1 cellular context compared by ENCODE assay signal in the genomic region with DNA sequence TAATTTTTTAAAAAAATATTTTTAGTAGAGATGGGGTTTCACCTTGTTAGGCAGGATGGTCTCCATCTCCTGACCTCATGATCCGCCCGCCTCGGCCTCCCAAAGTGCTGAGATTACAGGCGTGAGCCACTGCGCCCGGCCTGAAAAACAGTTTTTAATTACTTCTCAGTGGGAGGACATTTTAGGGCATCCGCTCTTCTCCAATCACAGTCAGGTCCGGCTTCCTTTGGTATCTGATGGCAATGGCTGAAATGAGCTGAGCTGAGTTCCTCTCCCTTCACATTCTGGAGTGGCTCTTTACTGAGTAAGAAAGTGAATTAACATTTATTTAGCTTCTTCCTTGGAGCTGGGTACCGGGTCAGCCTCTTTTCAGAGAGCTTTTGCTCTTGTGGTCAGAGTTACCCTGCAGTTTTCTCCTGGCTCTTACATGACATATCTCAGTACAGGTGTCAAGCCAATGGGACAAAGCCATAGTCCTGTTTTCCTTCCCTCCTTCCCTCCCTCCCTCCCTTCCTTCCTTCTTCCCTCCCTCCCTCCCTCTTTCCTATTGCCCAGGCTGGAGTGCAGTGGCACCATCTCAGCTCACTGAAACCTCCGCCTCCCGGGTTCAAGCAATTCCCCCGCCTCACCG.
TF ChIP-seq lines count a peak whose summit lies in the region.

No MANE protein-coding gene starts in this region.

TF ChIP-seq in GM23338, 12 proteins besides CTCF, POLR2A, EP300 and RAD21 (continued from another document):
- TF ChIP-seq, protein P1, sequence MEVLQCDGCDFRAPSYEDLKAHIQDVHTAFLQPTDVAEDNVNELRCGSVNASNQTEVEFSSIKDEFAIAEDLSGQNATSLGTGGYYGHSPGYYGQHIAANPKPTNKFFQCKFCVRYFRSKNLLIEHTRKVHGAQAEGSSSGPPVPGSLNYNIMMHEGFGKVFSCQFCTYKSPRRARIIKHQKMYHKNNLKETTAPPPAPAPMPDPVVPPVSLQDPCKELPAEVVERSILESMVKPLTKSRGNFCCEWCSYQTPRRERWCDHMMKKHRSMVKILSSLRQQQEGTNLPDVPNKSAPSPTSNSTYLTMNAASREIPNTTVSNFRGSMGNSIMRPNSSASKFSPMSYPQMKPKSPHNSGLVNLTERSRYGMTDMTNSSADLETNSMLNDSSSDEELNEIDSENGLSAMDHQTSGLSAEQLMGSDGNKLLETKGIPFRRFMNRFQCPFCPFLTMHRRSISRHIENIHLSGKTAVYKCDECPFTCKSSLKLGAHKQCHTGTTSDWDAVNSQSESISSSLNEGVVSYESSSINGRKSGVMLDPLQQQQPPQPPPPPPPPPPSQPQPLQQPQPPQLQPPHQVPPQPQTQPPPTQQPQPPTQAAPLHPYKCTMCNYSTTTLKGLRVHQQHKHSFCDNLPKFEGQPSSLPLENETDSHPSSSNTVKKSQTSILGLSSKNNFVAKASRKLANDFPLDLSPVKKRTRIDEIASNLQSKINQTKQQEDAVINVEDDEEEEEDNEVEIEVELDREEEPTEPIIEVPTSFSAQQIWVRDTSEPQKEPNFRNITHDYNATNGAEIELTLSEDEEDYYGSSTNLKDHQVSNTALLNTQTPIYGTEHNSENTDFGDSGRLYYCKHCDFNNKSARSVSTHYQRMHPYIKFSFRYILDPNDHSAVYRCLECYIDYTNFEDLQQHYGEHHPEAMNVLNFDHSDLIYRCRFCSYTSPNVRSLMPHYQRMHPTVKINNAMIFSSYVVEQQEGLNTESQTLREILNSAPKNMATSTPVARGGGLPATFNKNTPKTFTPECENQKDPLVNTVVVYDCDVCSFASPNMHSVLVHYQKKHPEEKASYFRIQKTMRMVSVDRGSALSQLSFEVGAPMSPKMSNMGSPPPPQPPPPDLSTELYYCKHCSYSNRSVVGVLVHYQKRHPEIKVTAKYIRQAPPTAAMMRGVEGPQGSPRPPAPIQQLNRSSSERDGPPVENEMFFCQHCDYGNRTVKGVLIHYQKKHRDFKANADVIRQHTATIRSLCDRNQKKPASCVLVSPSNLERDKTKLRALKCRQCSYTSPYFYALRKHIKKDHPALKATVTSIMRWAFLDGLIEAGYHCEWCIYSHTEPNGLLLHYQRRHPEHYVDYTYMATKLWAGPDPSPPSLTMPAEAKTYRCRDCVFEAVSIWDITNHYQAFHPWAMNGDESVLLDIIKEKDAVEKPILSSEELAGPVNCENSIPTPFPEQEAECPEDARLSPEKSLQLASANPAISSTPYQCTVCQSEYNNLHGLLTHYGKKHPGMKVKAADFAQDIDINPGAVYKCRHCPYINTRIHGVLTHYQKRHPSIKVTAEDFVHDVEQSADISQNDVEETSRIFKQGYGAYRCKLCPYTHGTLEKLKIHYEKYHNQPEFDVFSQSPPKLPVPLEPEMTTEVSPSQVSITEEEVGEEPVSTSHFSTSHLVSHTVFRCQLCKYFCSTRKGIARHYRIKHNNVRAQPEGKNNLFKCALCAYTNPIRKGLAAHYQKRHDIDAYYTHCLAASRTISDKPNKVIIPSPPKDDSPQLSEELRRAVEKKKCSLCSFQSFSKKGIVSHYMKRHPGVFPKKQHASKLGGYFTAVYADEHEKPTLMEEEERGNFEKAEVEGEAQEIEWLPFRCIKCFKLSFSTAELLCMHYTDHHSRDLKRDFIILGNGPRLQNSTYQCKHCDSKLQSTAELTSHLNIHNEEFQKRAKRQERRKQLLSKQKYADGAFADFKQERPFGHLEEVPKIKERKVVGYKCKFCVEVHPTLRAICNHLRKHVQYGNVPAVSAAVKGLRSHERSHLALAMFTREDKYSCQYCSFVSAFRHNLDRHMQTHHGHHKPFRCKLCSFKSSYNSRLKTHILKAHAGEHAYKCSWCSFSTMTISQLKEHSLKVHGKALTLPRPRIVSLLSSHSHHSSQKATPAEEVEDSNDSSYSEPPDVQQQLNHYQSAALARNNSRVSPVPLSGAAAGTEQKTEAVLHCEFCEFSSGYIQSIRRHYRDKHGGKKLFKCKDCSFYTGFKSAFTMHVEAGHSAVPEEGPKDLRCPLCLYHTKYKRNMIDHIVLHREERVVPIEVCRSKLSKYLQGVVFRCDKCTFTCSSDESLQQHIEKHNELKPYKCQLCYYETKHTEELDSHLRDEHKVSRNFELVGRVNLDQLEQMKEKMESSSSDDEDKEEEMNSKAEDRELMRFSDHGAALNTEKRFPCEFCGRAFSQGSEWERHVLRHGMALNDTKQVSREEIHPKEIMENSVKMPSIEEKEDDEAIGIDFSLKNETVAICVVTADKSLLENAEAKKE (CRISPR knock-in tag; IDR thresholded peaks at IDR 0.05): no peak
- TF ChIP-seq STAT1 (IDR thresholded peaks at IDR 0.05; ENCODE audit: unreplicated experiment): no peak
- TF ChIP-seq CREB1 (CRISPR knock-in tag; IDR thresholded peaks at IDR 0.05; ENCODE audit: low read depth): no peak
- no peak for TF ChIP-seq JUNB (IDR thresholded peaks at IDR 0.05; ENCODE audit: unreplicated experiment)
- TF ChIP-seq POLR2AphosphoS5 (IDR thresholded peaks at IDR 0.05; ENCODE audit: low read depth): no peak
- TF ChIP-seq, protein P2, sequence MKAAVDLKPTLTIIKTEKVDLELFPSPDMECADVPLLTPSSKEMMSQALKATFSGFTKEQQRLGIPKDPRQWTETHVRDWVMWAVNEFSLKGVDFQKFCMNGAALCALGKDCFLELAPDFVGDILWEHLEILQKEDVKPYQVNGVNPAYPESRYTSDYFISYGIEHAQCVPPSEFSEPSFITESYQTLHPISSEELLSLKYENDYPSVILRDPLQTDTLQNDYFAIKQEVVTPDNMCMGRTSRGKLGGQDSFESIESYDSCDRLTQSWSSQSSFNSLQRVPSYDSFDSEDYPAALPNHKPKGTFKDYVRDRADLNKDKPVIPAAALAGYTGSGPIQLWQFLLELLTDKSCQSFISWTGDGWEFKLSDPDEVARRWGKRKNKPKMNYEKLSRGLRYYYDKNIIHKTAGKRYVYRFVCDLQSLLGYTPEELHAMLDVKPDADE (IDR thresholded peaks at IDR 0.05): no peak
- TF ChIP-seq EZH2 (IDR thresholded peaks at IDR 0.05; ENCODE audit: low read depth, unreplicated experiment): no peak
